17 cellular contexts compared by ENCODE assay signal in the genomic region with DNA sequence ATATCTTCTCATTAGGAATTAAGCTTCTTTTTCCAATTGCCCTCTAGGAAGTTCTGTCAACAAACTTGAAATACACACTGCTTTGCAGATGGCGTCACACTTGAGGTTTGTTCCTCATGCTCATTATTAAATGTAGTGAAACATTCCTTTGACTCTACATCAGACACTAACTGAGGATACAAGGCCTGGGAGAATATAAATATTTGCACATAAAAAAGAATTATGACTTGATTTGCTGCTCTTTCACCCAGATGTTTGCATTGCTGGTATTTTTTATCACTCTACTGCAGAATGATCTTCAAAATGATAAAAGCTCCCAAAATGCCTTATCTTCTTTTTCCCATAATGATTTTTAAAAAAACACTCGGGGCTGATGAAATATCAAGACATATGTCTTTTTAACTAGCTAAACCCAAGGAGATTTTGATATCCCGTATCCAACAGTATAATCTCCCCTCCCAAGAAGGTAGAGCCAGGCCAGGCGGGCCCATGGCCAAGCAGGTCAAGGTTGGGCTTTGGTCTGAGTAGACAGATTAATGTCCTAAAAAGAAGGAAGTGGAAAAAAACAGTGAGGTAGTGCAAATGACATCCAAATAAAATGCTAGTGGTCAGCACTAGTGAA.
DNase-seq lines count a peak whose midpoint lies in the region; ATAC-seq and TF ChIP-seq lines count a peak whose summit lies in the region.
"Had no signal": no experiment of that assay in that cellular context is flagged by ENCODE, and none has a peak within 500 bp of the region (broad histone marks: within the 10 kb centered on the region; RNA-seq: fewer than 3 reads in every experiment).

No MANE protein-coding gene starts in this region.

- H3K79me2 ChIP-seq in PC-3 (ENCODE audit: low read length) = no peaks in the 10 kb centered on the region

- no peak overlapping the region for H3K4me3 ChIP-seq in AG10803 (ENCODE audit: low read length)
- H3K4me3 ChIP-seq in PC-3 (ENCODE audit: low read length) = no peak overlapping the region
- H3K4me3 ChIP-seq in muscle layer of duodenum (ENCODE audit: low read depth in 1 of 2, low read length in 2 of 2) = no peak overlapping the region
- H3K4me3 ChIP-seq: esophagus squamous epithelium, transverse colon had no signal

- DNase-seq in AG10803 (ENCODE audit: low read depth) (peak; percentile 92), PC-3 (peak; percentile 65), epidermal melanocyte (ENCODE audit: insufficient read length, low spot score) (peak; percentile 58), NCI-H526 (lab: John Stamatoyannopoulos, UW) (no peak), SKM-1 (lab: John Stamatoyannopoulos, UW; ENCODE audit: unreplicated experiment) (no peak), T-helper 9 cell (no peak)
- DNase-seq in activated CD4-positive, alpha-beta T cell treated with anti-CD3 and anti-CD28 coated beads, Interleukin-2, amount 50 U/mL, for 48 hours = no peak
- DNase-seq: activated naive CD8-positive, alpha-beta T cell treated with anti-CD3 and anti-CD28 coated beads for 36 hours; AML-193; DMS 273 treated with DMSO at 0.1 percent for 48 hours; esophagus squamous epithelium; NCI-H1417; NCI-H446 treated with DMSO at 0.1 percent for 48 hours; posterior cingulate gyrus; T-cell; transverse colon had no signal

- H4K20me1 ChIP-seq in PC-3 (ENCODE audit: low read length) = no peaks in the 10 kb centered on the region

- CTCF ChIA-PET in PC-3 (lab: Charles Lee) = interaction anchor here (0.5 kb wide), 1 partner anchor 1011 kb away, joined by 3 read pairs; no protein-coding TSS in a partner anchor

- POLR2A ChIA-PET in PC-3 (lab: Charles Lee; ENCODE audit: unreplicated experiment) = interaction anchor here (0.7 kb wide), 1 partner anchor 397 kb away, joined by 4 read pairs; no protein-coding TSS in a partner anchor

- no peak for TF ChIP-seq CTCF in AG10803 (conservative IDR thresholded peaks at IDR 0.05; ENCODE audit: low read length)
- no peak for TF ChIP-seq CTCF in PC-3 (conservative IDR thresholded peaks at IDR 0.05; ENCODE audit: low read depth, low read length)

- H2AFZ ChIP-seq in PC-3 (ENCODE audit: low read length) = no peak overlapping the region

- intact Hi-C loops in PC-3 (cut with micrococcal nuclease) = no loop called here

- no TSS peak for BruUV-seq in PC-3 (replicated peaks; lab: Mats Ljungman, UMichigan)

- no peaks in the 10 kb centered on the region for H3K9me2 ChIP-seq in PC-3 (replicated peaks; ENCODE audit: low read length)

- H3K27ac ChIP-seq in PC-3 (ENCODE audit: low read length) (peak overlapping the region; percentile 35), muscle layer of duodenum (ENCODE audit: low read length) (peak overlapping the region; percentile 67)
- H3K27ac ChIP-seq: esophagus squamous epithelium had no signal

- no peaks in the 10 kb centered on the region for H3F3A ChIP-seq in PC-3 (ENCODE audit: low read length, unreplicated experiment)

- H3K4me2 ChIP-seq in PC-3 (ENCODE audit: low read length) = peak overlapping the region; percentile 5

- peaks cover 23% of the 10 kb centered on the region for H3K4me1 ChIP-seq in PC-3 (ENCODE audit: insufficient read depth, low read length)
- peaks cover 0 to 7% of the 10 kb centered on the region in 2 donors for H3K4me1 ChIP-seq in muscle layer of duodenum (ENCODE audit: control insufficient read depth in 1 of 2, insufficient read depth in 2 of 2, low read length in 2 of 2)

- no peak overlapping the region for H3K9ac ChIP-seq in PC-3 (ENCODE audit: low read length)

- H3K9me3 ChIP-seq in PC-3 (ENCODE audit: low read length) (no peaks in the 10 kb centered on the region), muscle layer of duodenum (ENCODE audit: control insufficient read depth in 1 of 2, low read length in 2 of 2) (no peaks in the 10 kb centered on the region)
- H3K9me3 ChIP-seq: esophagus squamous epithelium, transverse colon had no signal

- H3K36me3 ChIP-seq in PC-3 (ENCODE audit: low read depth, low read length) (no peaks in the 10 kb centered on the region), muscle layer of duodenum (ENCODE audit: control insufficient read depth in 1 of 2, insufficient read depth in 2 of 2, low read length in 2 of 2) (no peaks in the 10 kb centered on the region)
- H3K36me3 ChIP-seq: esophagus squamous epithelium, transverse colon had no signal

- peak; percentile 66 for ATAC-seq in PC-3
- ATAC-seq: T-cell had no signal

- H3K27me3 ChIP-seq in PC-3 (ENCODE audit: low read length) (peaks cover under 1% of the 10 kb centered on the region; the same call in 1 of the 2 replicates), muscle layer of duodenum (ENCODE audit: low read depth, low read length) (no peaks in the 10 kb centered on the region)
- H3K27me3 ChIP-seq: esophagus squamous epithelium, transverse colon had no signal

Comparison
In these comparisons a context has a peak if more than half of its experiments do, and no peak if none do; other contexts are left out.
1. DNase-seq: peak in AG10803 (single experiment), PC-3 (single experiment) and epidermal melanocyte (single experiment); none in activated CD4-positive, alpha-beta T cell treated with anti-CD3 and anti-CD28 coated beads, Interleukin-2, amount 50 U/mL, for 48 hours (0 of 2), NCI-H526 (0 of 2), SKM-1 (single experiment) and T-helper 9 cell (single experiment).